23 cellular contexts compared by ENCODE assay signal in the genomic region with DNA sequence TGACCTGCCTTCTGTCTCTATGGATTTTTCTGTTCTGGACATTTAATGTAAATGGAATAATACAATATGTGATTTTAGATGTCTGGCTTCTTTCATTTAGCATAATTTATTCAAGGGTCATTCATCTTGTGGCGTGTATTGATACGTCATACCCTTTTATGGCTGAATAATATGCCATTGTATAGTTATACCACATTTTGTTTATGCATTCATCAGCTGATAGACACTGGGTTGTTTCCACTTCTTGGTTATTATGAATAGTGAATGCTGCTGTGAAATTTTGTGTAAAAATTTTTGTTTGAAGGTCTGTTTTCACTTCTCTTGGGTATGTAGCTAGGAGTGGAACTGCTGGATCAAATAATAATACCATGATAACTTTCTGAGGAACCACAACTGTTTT.
DNase-seq lines count a peak whose midpoint lies in the region; ATAC-seq and TF ChIP-seq lines count a peak whose summit lies in the region.
"Had no signal": no experiment of that assay in that cellular context is flagged by ENCODE, and none has a peak within 500 bp of the region (broad histone marks: within the 10 kb centered on the region; RNA-seq: fewer than 3 reads in every experiment).

No MANE protein-coding gene starts in this region.

- CTCF ChIA-PET in A673 (lab: Charles Lee) = no interaction called here

- H3K27me3 ChIP-seq in A673 (replicated peaks; ENCODE audit: insufficient read depth, low read depth, low read length, poor library complexity) (no peaks in the 10 kb centered on the region), uterus (no peaks in the 10 kb centered on the region)
- H3K27me3 ChIP-seq: BE2C, BLaER1 had no signal

- no peak for TF ChIP-seq CTCF in A673 (conservative IDR thresholded peaks at IDR 0.05; ENCODE audit: low read depth, low read length)
- TF ChIP-seq CTCF in uterus (IDR thresholded peaks at IDR 0.05) = no peak

- in situ Hi-C loops in SK-MEL-5 (cut with HindIII; ENCODE audit: low pct_unique_long_range_greater_than_20kb, low sequenced_read_pairs) = no loop called here

- POLR2A ChIA-PET in A673 (lab: Charles Lee; ENCODE audit: low non-redundant PET) = no interaction called here

- DNase-seq in A673 (ENCODE audit: low spot score) (no peak), SK-MEL-5 (ENCODE audit: low read depth, low spot score) (peak; percentile 98), uterus (no peak), midbrain (lab: John Stamatoyannopoulos, UW) (no peak)
- DNase-seq: ACHN; BE2C; C1 segment of cervical spinal cord; CD4-positive, alpha-beta memory T cell; CD4-positive, CD25-positive, alpha-beta regulatory T cell; CD8-positive, alpha-beta memory T cell; COR-L47; DMS 273 treated with DMSO at 0.1 percent for 48 hours; DMS153; DMS53; DMS79; DND-41; EL; GDM1 had no signal

- peak overlapping the region; percentile 88 for H3K27ac ChIP-seq in A673 (ENCODE audit: low read depth, low read length, poor library complexity, severe bottlenecking)
- peak overlapping the region; percentile 41 to 88 for H3K27ac ChIP-seq in uterus
- H3K27ac ChIP-seq: 22Rv1, A549, BLaER1 had no signal

- TF ChIP-seq POLR2A in uterus (IDR thresholded peaks at IDR 0.05) = no peak

- H3K4me1 ChIP-seq in A673 (ENCODE audit: insufficient read depth, low read length, poor library complexity, severe bottlenecking) = peaks cover 10% of the 10 kb centered on the region
- H3K4me1 ChIP-seq in uterus = no peaks in the 10 kb centered on the region
- H3K4me1 ChIP-seq: A549, BE2C, BLaER1 had no signal

- intact Hi-C loops in A673 (cut with micrococcal nuclease; ENCODE audit: unreplicated experiment) = loop anchor here (10.0 kb wide), 1 partner anchor 1137 kb away; no protein-coding TSS in a partner anchor
- intact Hi-C loops in uterus (cut with DNase I; ENCODE audit: low total_unique reads) = no loop called here

- peak overlapping the region; percentile 45 for H3K4me3 ChIP-seq in A673 (ENCODE audit: low read depth, low read length, poor library complexity, severe bottlenecking)
- H3K4me3 ChIP-seq in uterus = no peak overlapping the region
- H3K4me3 ChIP-seq: A549, BLaER1, GM12878 had no signal

- H3K9me3 ChIP-seq in A673 (ENCODE audit: low read depth, low read length, poor library complexity, severe bottlenecking) = no peaks in the 10 kb centered on the region
- H3K9me3 ChIP-seq in uterus = no peaks in the 10 kb centered on the region
- H3K9me3 ChIP-seq: A549, BE2C, BLaER1 had no signal

- H3K36me3 ChIP-seq in A673 (ENCODE audit: insufficient read depth, low read length, poor library complexity, severe bottlenecking) = no peaks in the 10 kb centered on the region
- no peaks in the 10 kb centered on the region for H3K36me3 ChIP-seq in uterus
- H3K36me3 ChIP-seq: BE2C, BLaER1 had no signal

- no peak for ATAC-seq in GM19455 (IDR thresholded peaks at IDR 0.05; ENCODE audit: unreplicated experiment)
- ATAC-seq: A549, GM12878 had no signal

- no TSS peak for BruUV-seq in A673 (replicated peaks; lab: Mats Ljungman, UMichigan)
